Comparison of ENCODE assay signal across 8 cellular contexts in genomic region chr15:75204340-75205063, GRCh38. TPM values are rescaled to one million over a fixed set of nuclear protein-coding genes. Genes with fewer than 3 reads are reported as not detected.
DNase-seq lines count a peak whose midpoint lies in the region; TF ChIP-seq lines count a peak whose summit lies in the region.

No MANE protein-coding gene starts in this region.

- TF ChIP-seq CTCF in epithelial cell of proximal tubule (conservative IDR thresholded peaks at IDR 0.05; ENCODE audit: low read depth, low read length) = peak; percentile 98

- peak overlapping the region; percentile 98 for H3K9ac ChIP-seq in mucosa of stomach (ENCODE audit: low read length)

- H3K4me3 ChIP-seq in epithelial cell of proximal tubule (ENCODE audit: low read depth, low read length) = no peak overlapping the region
- H3K4me3 ChIP-seq in mucosa of stomach (ENCODE audit: low read length) = no peak overlapping the region

- H3K36me3 ChIP-seq in mucosa of stomach (ENCODE audit: control insufficient read depth, insufficient read depth, low read length) = peaks cover 15% of the 10 kb centered on the region

- no peaks in the 10 kb centered on the region for H3K9me3 ChIP-seq in mucosa of stomach (ENCODE audit: control insufficient read depth, low read length)

- peaks cover 49% of the 10 kb centered on the region for H3K4me1 ChIP-seq in mucosa of stomach (ENCODE audit: control insufficient read depth, insufficient read depth, low read length)

- peak; percentile 88 for DNase-seq in NCI-H1436 (lab: John Stamatoyannopoulos, UW)
- no peak for DNase-seq in NCI-H1436 treated with DMSO at 0.1 percent for 48 hours (lab: John Stamatoyannopoulos, UW)
- DNase-seq in HuH-7.5 (ENCODE audit: low spot score) = peak; percentile 100
- peak; percentile 29 for DNase-seq in OCI-M2 (lab: John Stamatoyannopoulos, UW; ENCODE audit: unreplicated experiment)
- DNase-seq in activated T-cell treated with anti-CD3 and anti-CD28 coated beads for 48 hours (ENCODE audit: low read depth) = peak; percentile 85
- DNase-seq in epithelial cell of proximal tubule (ENCODE audit: low read depth) = no peak
- peak; percentile 77 for DNase-seq in stimulated activated CD8-positive, alpha-beta memory T cell treated with anti-CD3 and anti-CD28 coated beads, Interleukin-4, amount 100 ng/mL, for 24 hours (ENCODE audit: low read depth)

- H3K27me3 ChIP-seq in mucosa of stomach (ENCODE audit: control insufficient read depth, insufficient read depth, low read length) = no peaks in the 10 kb centered on the region

RNA-seq across cellular contexts. Expression of gene C15orf39, which starts 2.8 kb away (rescaled TPM):
- 9.6 and 13.7 TPM in 2 replicates for total RNA-seq in epithelial cell of proximal tubule

RNA-seq across cellular contexts. Expression of gene GOLGA6C, which starts 53.6 kb away (rescaled TPM):
- total RNA-seq in epithelial cell of proximal tubule = not detected in 2 replicates

Comparison
In these comparisons a context has a peak if more than half of its experiments do, and no peak if none do; other contexts are left out.
1. DNase-seq: peak in NCI-H1436 (single experiment), HuH-7.5 (single experiment), OCI-M2 (single experiment), activated T-cell treated with anti-CD3 and anti-CD28 coated beads for 48 hours (single experiment) and stimulated activated CD8-positive, alpha-beta memory T cell treated with anti-CD3 and anti-CD28 coated beads, Interleukin-4, amount 100 ng/mL, for 24 hours (single experiment); none in NCI-H1436 treated with DMSO at 0.1 percent for 48 hours (single experiment) and epithelial cell of proximal tubule (single experiment).